Comparison of ENCODE assay signal across 9 cellular contexts in genomic region chr22:29344137-29344536, GRCh38. TPM values are rescaled to one million over a fixed set of nuclear protein-coding genes. Genes with fewer than 3 reads are reported as not detected.
DNase-seq lines count a peak whose midpoint lies in the region; ATAC-seq and TF ChIP-seq lines count a peak whose summit lies in the region.
"Had no signal": no experiment of that assay in that cellular context is flagged by ENCODE, and none has a peak within 500 bp of the region (broad histone marks: within the 10 kb centered on the region; RNA-seq: fewer than 3 reads in every experiment).

No MANE protein-coding gene starts in this region.

- intact Hi-C loops in activated naive CD4-positive, alpha-beta T cell treated with anti-CD3 and anti-CD28 coated beads for 36 hours (cut with micrococcal nuclease): no loop called here

- no peak for TF ChIP-seq CTCF in WTC11 (IDR thresholded peaks at IDR 0.05)

- H3K9me3 Mint-ChIP-seq in WTC11: no peaks in the 10 kb centered on the region
- H3K9me3 Mint-ChIP-seq in activated naive CD4-positive, alpha-beta T cell treated with anti-CD3 and anti-CD28 coated beads for 36 hours: no peaks in the 10 kb centered on the region
- H3K9me3 Mint-ChIP-seq in stimulated activated naive CD8-positive, alpha-beta T cell treated with anti-CD3 and anti-CD28 coated beads, Interleukin-15, amount 100 ng/mL, for 72 hours: no peaks in the 10 kb centered on the region

- H3K4me1 Mint-ChIP-seq in WTC11: no peaks in the 10 kb centered on the region
- no peaks in the 10 kb centered on the region for H3K4me1 Mint-ChIP-seq in activated naive CD4-positive, alpha-beta T cell treated with anti-CD3 and anti-CD28 coated beads for 36 hours (ENCODE audit: low read depth)
- no peaks in the 10 kb centered on the region for H3K4me1 Mint-ChIP-seq in stimulated activated naive CD8-positive, alpha-beta T cell treated with anti-CD3 and anti-CD28 coated beads, Interleukin-15, amount 100 ng/mL, for 72 hours

- H3K36me3 Mint-ChIP-seq in WTC11: peaks cover 59% of the 10 kb centered on the region
- H3K36me3 Mint-ChIP-seq in activated naive CD4-positive, alpha-beta T cell treated with anti-CD3 and anti-CD28 coated beads for 36 hours (ENCODE audit: low read depth): peaks cover 25% of the 10 kb centered on the region

- CTCF ChIA-PET in WTC11 (lab: Charles Lee): no interaction called here
- CTCF ChIA-PET in activated naive CD4-positive, alpha-beta T cell treated with anti-CD3 and anti-CD28 coated beads for 36 hours (lab: Charles Lee): no interaction called here

- H3K27ac Mint-ChIP-seq in WTC11: peak overlapping the region; percentile 21; the same call in 1 of the 2 replicates
- no peak overlapping the region for H3K27ac Mint-ChIP-seq in activated naive CD4-positive, alpha-beta T cell treated with anti-CD3 and anti-CD28 coated beads for 36 hours
- no peak overlapping the region for H3K27ac Mint-ChIP-seq in stimulated activated naive CD8-positive, alpha-beta T cell treated with anti-CD3 and anti-CD28 coated beads, Interleukin-15, amount 100 ng/mL, for 72 hours

- no peaks in the 10 kb centered on the region for H3K27me3 Mint-ChIP-seq in WTC11 (ENCODE audit: low read depth)
- H3K27me3 Mint-ChIP-seq in activated naive CD4-positive, alpha-beta T cell treated with anti-CD3 and anti-CD28 coated beads for 36 hours (ENCODE audit: low read depth): no peaks in the 10 kb centered on the region
- H3K27me3 Mint-ChIP-seq in stimulated activated naive CD8-positive, alpha-beta T cell treated with anti-CD3 and anti-CD28 coated beads, Interleukin-15, amount 100 ng/mL, for 72 hours: no peaks in the 10 kb centered on the region

- H3K4me3 Mint-ChIP-seq in WTC11: no peak overlapping the region
- H3K4me3 Mint-ChIP-seq in activated naive CD4-positive, alpha-beta T cell treated with anti-CD3 and anti-CD28 coated beads for 36 hours: no peak overlapping the region
- no peak overlapping the region for H3K4me3 Mint-ChIP-seq in stimulated activated naive CD8-positive, alpha-beta T cell treated with anti-CD3 and anti-CD28 coated beads, Interleukin-15, amount 100 ng/mL, for 72 hours

- TF ChIP-seq EP300 in Ishikawa (IDR thresholded peaks at IDR 0.05; ENCODE audit: borderline replicate concordance): peak; percentile 79

- DNase-seq in 8988T (peak; percentile 79), WTC11 (ENCODE audit: low spot score) (no peak), inferior parietal cortex (ENCODE audit: extremely low spot score) (peak; percentile 16), GM19238 (ENCODE audit: insufficient read length, low spot score) (no peak)
- no peak for DNase-seq in activated naive CD4-positive, alpha-beta T cell treated with anti-CD3 and anti-CD28 coated beads for 36 hours
- no peak for DNase-seq in stimulated activated naive CD8-positive, alpha-beta T cell treated with anti-CD3 and anti-CD28 coated beads, Interleukin-15, amount 100 ng/mL, for 72 hours
- DNase-seq: DND-41 had no signal

- TF ChIP-seq RAD21 in Ishikawa (IDR thresholded peaks at IDR 0.05; ENCODE audit: low read depth): peak; percentile 26; the same call in 1 of the 2 replicates

- POLR2A ChIA-PET in WTC11 (lab: Charles Lee): no interaction called here

- no peak for ATAC-seq in WTC11
- no peak for ATAC-seq in HG03469 (IDR thresholded peaks at IDR 0.05; ENCODE audit: unreplicated experiment)
- ATAC-seq in stimulated activated naive CD8-positive, alpha-beta T cell treated with anti-CD3 and anti-CD28 coated beads, Interleukin-15, amount 100 ng/mL, for 72 hours: no peak

TF ChIP-seq in Ishikawa, 13 proteins besides CTCF, POLR2A, EP300 and RAD21:
- TF ChIP-seq ZBTB7A (IDR thresholded peaks at IDR 0.05; ENCODE audit: low read depth) (no peak), CEBPB (IDR thresholded peaks at IDR 0.05) (peak; percentile 62; the same call in 1 of the 2 replicates), YY1 (IDR thresholded peaks at IDR 0.05; ENCODE audit: low read depth) (no peak; the same call in 1 of the 2 replicates), NFIC (IDR thresholded peaks at IDR 0.05) (peak; percentile 98), TEAD4 (IDR thresholded peaks at IDR 0.05) (peak; percentile 87), CREB1 (IDR thresholded peaks at IDR 0.05; ENCODE audit: low read depth) (no peak), TCF12 (IDR thresholded peaks at IDR 0.05; ENCODE audit: low read depth) (peak; percentile 89), FOXM1 (IDR thresholded peaks at IDR 0.05; ENCODE audit: borderline replicate concordance, low read depth) (peak; percentile 26; the same call in 1 of the 2 replicates)

TF ChIP-seq in WTC11, 78 proteins besides CTCF, POLR2A, EP300 and RAD21 (continues in another document):
- TF ChIP-seq ZNF317 (CRISPR knock-in tag; IDR thresholded peaks at IDR 0.05; ENCODE audit: borderline replicate concordance, low read depth) (no peak), ERG (CRISPR knock-in tag; IDR thresholded peaks at IDR 0.05) (no peak), ATF2 (CRISPR knock-in tag; IDR thresholded peaks at IDR 0.05; ENCODE audit: borderline replicate concordance, low read depth) (no peak), FOXP1 (CRISPR knock-in tag; IDR thresholded peaks at IDR 0.05; ENCODE audit: borderline replicate concordance) (no peak), ATF6 (CRISPR knock-in tag; IDR thresholded peaks at IDR 0.05) (no peak), TEAD1 (CRISPR knock-in tag; IDR thresholded peaks at IDR 0.05) (no peak), ZNF281 (CRISPR knock-in tag; IDR thresholded peaks at IDR 0.05) (no peak), ZNF423 (CRISPR knock-in tag; IDR thresholded peaks at IDR 0.05) (no peak), CREM (CRISPR knock-in tag; IDR thresholded peaks at IDR 0.05) (no peak)

RNA-seq across cellular contexts. Expression of gene RASL10A, which starts 28.6 kb away (rescaled TPM):
- total RNA-seq in WTC11 (2021): 1.1 to 1.6 TPM (median 1.6 TPM) in 3 replicates
- not detected for total RNA-seq in activated naive CD4-positive, alpha-beta T cell treated with anti-CD3 and anti-CD28 coated beads for 36 hours

RNA-seq across cellular contexts. Expression of gene GAS2L1, which starts 37.7 kb away (rescaled TPM):
- 15.3 to 19.9 TPM (median 15.6 TPM) in 3 replicates for total RNA-seq in WTC11 (2021)
- total RNA-seq in activated naive CD4-positive, alpha-beta T cell treated with anti-CD3 and anti-CD28 coated beads for 36 hours: under 1 TPM; 0.12 to 0.26 TPM

RNA-seq across cellular contexts. Expression of gene AP1B1, which starts 44.2 kb away (rescaled TPM):
- 68.9 to 77.9 TPM (median 71.6 TPM) in 3 replicates for total RNA-seq in WTC11 (2021)
- total RNA-seq in activated naive CD4-positive, alpha-beta T cell treated with anti-CD3 and anti-CD28 coated beads for 36 hours: 10 to 100 TPM; 52.0 to 52.2 TPM

Comparison
In these comparisons a context has a peak if more than half of its experiments do, and no peak if none do; other contexts are left out.
1. DNase-seq: peak in 8988T (single experiment) and inferior parietal cortex (single experiment); none in WTC11 (single experiment), activated naive CD4-positive, alpha-beta T cell treated with anti-CD3 and anti-CD28 coated beads for 36 hours (single experiment), stimulated activated naive CD8-positive, alpha-beta T cell treated with anti-CD3 and anti-CD28 coated beads, Interleukin-15, amount 100 ng/mL, for 72 hours (0 of 2) and GM19238 (single experiment).
2. RNA of gene GAS2L1, which starts 37.7 kb away (total RNA-seq): 15.3 to 19.9 TPM in WTC11; 0.12 to 0.26 TPM in activated naive CD4-positive, alpha-beta T cell treated with anti-CD3 and anti-CD28 coated beads for 36 hours; every median in the first group is over 10 times any median in the second.